ENCODE assay signal across 1 cellular context in genomic region chr3:8895829-8896228, GRCh38.
TF ChIP-seq lines count a peak whose summit lies in the region.

No MANE protein-coding gene starts in this region.

TF ChIP-seq in WTC11, 78 proteins besides CTCF, POLR2A, EP300 and RAD21 (continued from another document):
- TF ChIP-seq ZMAT4 (CRISPR knock-in tag; IDR thresholded peaks at IDR 0.05) (no peak), CDX4 (CRISPR knock-in tag; IDR thresholded peaks at IDR 0.05; ENCODE audit: borderline replicate concordance) (no peak), OVOL2 (CRISPR knock-in tag; IDR thresholded peaks at IDR 0.05; ENCODE audit: borderline replicate concordance) (no peak), GRHL2 (CRISPR knock-in tag; IDR thresholded peaks at IDR 0.05; ENCODE audit: insufficient replicate concordance, severe bottlenecking) (no peak), ZBTB21 (CRISPR knock-in tag; IDR thresholded peaks at IDR 0.05; ENCODE audit: borderline replicate concordance) (no peak)
